3 cellular contexts compared by ENCODE assay signal in genomic region chr19:8616861-8617260, GRCh38.
TF ChIP-seq lines count a peak whose summit lies in the region.

No MANE protein-coding gene starts in this region.

TF ChIP-seq in A549, 52 proteins besides CTCF, POLR2A, EP300 and RAD21:
- TF ChIP-seq BHLHE40 (IDR thresholded peaks at IDR 0.05; ENCODE audit: low read depth, low read length) (no peak), EHMT2 (IDR thresholded peaks at IDR 0.05; ENCODE audit: low read depth) (no peak), FOXS1 (CRISPR knock-in tag; IDR thresholded peaks at IDR 0.05) (no peak), HEYL (CRISPR knock-in tag; IDR thresholded peaks at IDR 0.05) (no peak), MAFK (IDR thresholded peaks at IDR 0.05; ENCODE audit: partially characterized antibody) (no peak), BCL3 (IDR thresholded peaks at IDR 0.05) (no peak), PHF8 (IDR thresholded peaks at IDR 0.05; ENCODE audit: borderline replicate concordance, low read depth) (no peak), CHD4 (IDR thresholded peaks at IDR 0.05; ENCODE audit: borderline replicate concordance) (no peak), REST (IDR thresholded peaks at IDR 0.05) (no peak), NFE2L2 (conservative IDR thresholded peaks at IDR 0.05; ENCODE audit: low read length) (no peak), ZSCAN20 (CRISPR knock-in tag; IDR thresholded peaks at IDR 0.05) (no peak), ZNF302 (CRISPR knock-in tag; IDR thresholded peaks at IDR 0.05) (no peak), HOXB5 (CRISPR knock-in tag; IDR thresholded peaks at IDR 0.05) (no peak), SMC3 (IDR thresholded peaks at IDR 0.05) (no peak), ESRRA (IDR thresholded peaks at IDR 0.05; ENCODE audit: borderline replicate concordance, low read length) (no peak), HOXA7 (CRISPR knock-in tag; IDR thresholded peaks at IDR 0.05) (no peak), RCOR1 (IDR thresholded peaks at IDR 0.05; ENCODE audit: low read depth, low read length) (no peak)

TF ChIP-seq in HCT116, 20 proteins besides CTCF, POLR2A, EP300 and RAD21:
- TF ChIP-seq MAX (IDR thresholded peaks at IDR 0.05) (no peak), POLR2AphosphoS5 (IDR thresholded peaks at IDR 0.05; ENCODE audit: low read depth, low read length) (no peak)

TF ChIP-seq in WTC11, 78 proteins besides CTCF, POLR2A, EP300 and RAD21:
- TF ChIP-seq E2F4 (CRISPR knock-in tag; IDR thresholded peaks at IDR 0.05; ENCODE audit: borderline replicate concordance, low read depth) (no peak), ZNF121 (CRISPR knock-in tag; IDR thresholded peaks at IDR 0.05) (peak; percentile 59; the same call in 1 of the 2 replicates)
